In the genomic region with DNA sequence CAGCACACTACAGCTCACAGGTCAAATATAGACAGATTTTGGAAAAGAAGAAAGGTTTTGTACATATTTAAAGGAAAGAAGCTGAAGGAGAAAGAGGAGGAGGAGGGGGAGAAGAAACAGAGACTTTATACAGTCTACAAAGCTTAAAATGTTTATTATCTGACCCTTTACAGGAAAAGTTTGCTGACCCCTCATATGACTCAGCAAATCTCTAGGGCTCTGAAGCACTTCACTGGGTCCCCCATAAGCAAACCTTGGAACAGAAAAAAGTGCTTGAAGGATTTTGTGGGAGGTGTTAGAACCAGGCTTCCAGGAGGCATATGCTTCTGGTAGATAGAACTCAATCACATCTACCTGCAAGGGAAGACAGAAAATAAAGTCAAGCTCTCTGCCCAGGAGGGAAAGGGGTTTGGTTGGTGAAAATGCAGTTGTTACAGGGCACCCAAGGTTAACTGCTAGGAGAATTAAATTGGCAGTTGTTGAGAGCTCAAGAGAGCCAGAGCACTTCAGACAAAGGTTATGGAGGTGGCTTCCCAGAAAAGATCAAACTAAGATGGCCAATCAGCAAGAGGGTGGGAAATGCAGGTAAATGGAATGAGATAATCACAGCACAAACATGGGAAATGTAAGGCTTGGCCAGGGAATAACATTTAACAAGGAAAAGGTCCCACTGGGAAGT, we compare ENCODE assay signal across 1 cellular context.
TF ChIP-seq lines count a peak whose summit lies in the region.

No MANE protein-coding gene starts in this region.

TF ChIP-seq in GM23338, 12 proteins besides CTCF, POLR2A, EP300 and RAD21 (continued from another document):
- TF ChIP-seq, protein P1, sequence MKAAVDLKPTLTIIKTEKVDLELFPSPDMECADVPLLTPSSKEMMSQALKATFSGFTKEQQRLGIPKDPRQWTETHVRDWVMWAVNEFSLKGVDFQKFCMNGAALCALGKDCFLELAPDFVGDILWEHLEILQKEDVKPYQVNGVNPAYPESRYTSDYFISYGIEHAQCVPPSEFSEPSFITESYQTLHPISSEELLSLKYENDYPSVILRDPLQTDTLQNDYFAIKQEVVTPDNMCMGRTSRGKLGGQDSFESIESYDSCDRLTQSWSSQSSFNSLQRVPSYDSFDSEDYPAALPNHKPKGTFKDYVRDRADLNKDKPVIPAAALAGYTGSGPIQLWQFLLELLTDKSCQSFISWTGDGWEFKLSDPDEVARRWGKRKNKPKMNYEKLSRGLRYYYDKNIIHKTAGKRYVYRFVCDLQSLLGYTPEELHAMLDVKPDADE (IDR thresholded peaks at IDR 0.05) = no peak
